Comparison of ENCODE assay signal across 20 cellular contexts in genomic region chr11:35751664-35752061, GRCh38.
A peak's percentile ranks its signal among the peaks of the same experiment; 100 is the strongest.
DNase-seq lines count a peak whose midpoint lies in the region; ATAC-seq and TF ChIP-seq lines count a peak whose summit lies in the region.
"Had no signal": no experiment of that assay in that cellular context is flagged by ENCODE, and none has a peak within 500 bp of the region (broad histone marks: within the 10 kb centered on the region; RNA-seq: fewer than 3 reads in every experiment).

No MANE protein-coding gene starts in this region.

- H3K36me3 Mint-ChIP-seq in activated CD4-positive, alpha-beta memory T cell treated with anti-CD3 and anti-CD28 coated beads for 36 hours: peaks cover 22% of the 10 kb centered on the region

- no peaks in the 10 kb centered on the region for H3K9me3 ChIP-seq in mucosa of descending colon
- H3K9me3 ChIP-seq: thoracic aorta had no signal

- no peaks in the 10 kb centered on the region for H3K4me1 Mint-ChIP-seq in activated CD4-positive, alpha-beta memory T cell treated with anti-CD3 and anti-CD28 coated beads for 36 hours (ENCODE audit: low read depth)

- POLR2A ChIA-PET in activated CD4-positive, alpha-beta memory T cell treated with anti-CD3 and anti-CD28 coated beads for 36 hours (lab: Charles Lee): no interaction called here

- TF ChIP-seq CTCF in mucosa of descending colon (IDR thresholded peaks at IDR 0.05): no peak

- ATAC-seq in mucosa of descending colon (peak; percentile 71), HG02623 (IDR thresholded peaks at IDR 0.05; ENCODE audit: unreplicated experiment) (no peak)
- ATAC-seq: activated CD4-positive, CD25-positive, alpha-beta regulatory T cell treated with anti-CD3 and anti-CD28 coated beads, Interleukin-2, amount 50 U/mL, for 24 hours; activated naive CD4-positive, alpha-beta T cell treated with anti-CD3 and anti-CD28 coated beads, Interleukin-2, amount 50 U/mL, for 72 hours; stimulated activated memory B cell treated with anti-CD40 and anti-IgM and Interleukin-4, amounts not matched to agents 10 μg/mL and 1 μg/mL and 100 μg/mL, for 72 hours had no signal

- no peaks in the 10 kb centered on the region for H3K36me3 ChIP-seq in mucosa of descending colon (ENCODE audit: low read depth)
- H3K36me3 ChIP-seq: heart right ventricle, thoracic aorta had no signal

- no peaks in the 10 kb centered on the region for H3K27me3 Mint-ChIP-seq in activated CD4-positive, alpha-beta memory T cell treated with anti-CD3 and anti-CD28 coated beads for 36 hours
- H3K27me3 Mint-ChIP-seq: CD4-positive, alpha-beta memory T cell; naive B cell; stimulated activated memory B cell treated with anti-CD40 and anti-IgM and Interleukin-4, amounts not matched to agents 10 μg/mL and 1 μg/mL and 100 μg/mL, for 72 hours had no signal

- H3K27ac Mint-ChIP-seq in activated CD4-positive, alpha-beta memory T cell treated with anti-CD3 and anti-CD28 coated beads for 36 hours: no peak overlapping the region
- H3K27ac Mint-ChIP-seq: activated T-helper 1 cell treated with anti-CD3 and anti-CD28 coated beads, Interleukin-12 subunit alpha, Interleukin-12 subunit beta, Interleukin-2, Interleukin-4 antibody, amounts not matched to agents 30 ng/mL and 10 ng/mL and 1 ng/mL, durations not matched to agents 14 hours and 24 hours and 36 hours; stimulated activated memory B cell treated with anti-CD40 and anti-IgM and Interleukin-4, amounts not matched to agents 10 μg/mL and 1 μg/mL and 100 μg/mL, for 72 hours had no signal

- H3K4me1 ChIP-seq in mucosa of descending colon (ENCODE audit: low read depth): peaks cover 3% of the 10 kb centered on the region
- H3K4me1 ChIP-seq: parathyroid adenoma had no signal

- H3K27ac ChIP-seq in epithelial cell of prostate: peak overlapping the region; percentile 74
- H3K27ac ChIP-seq: heart right ventricle, parathyroid adenoma, thoracic aorta had no signal

- CTCF ChIA-PET in activated CD4-positive, alpha-beta memory T cell treated with anti-CD3 and anti-CD28 coated beads for 36 hours (lab: Charles Lee): no interaction called here

- intact Hi-C loops in mucosa of descending colon (cut with DNase I, micrococcal nuclease): no loop called here
- intact Hi-C loops in activated CD4-positive, alpha-beta memory T cell treated with anti-CD3 and anti-CD28 coated beads for 36 hours (cut with micrococcal nuclease): no loop called here

- no peak overlapping the region for H3K4me3 Mint-ChIP-seq in activated CD4-positive, alpha-beta memory T cell treated with anti-CD3 and anti-CD28 coated beads for 36 hours
- H3K4me3 Mint-ChIP-seq: activated T-helper 1 cell treated with anti-CD3 and anti-CD28 coated beads, Interleukin-12 subunit alpha, Interleukin-12 subunit beta, Interleukin-2, Interleukin-4 antibody, amounts not matched to agents 30 ng/mL and 10 ng/mL and 1 ng/mL, durations not matched to agents 14 hours and 24 hours and 36 hours; CD4-positive, alpha-beta memory T cell; naive B cell; stimulated activated memory B cell treated with anti-CD40 and anti-IgM and Interleukin-4, amounts not matched to agents 10 μg/mL and 1 μg/mL and 100 μg/mL, for 72 hours had no signal

- DNase-seq in ELR (ENCODE audit: low read depth): peak; percentile 33
- peak; percentile 51 for DNase-seq in NCI-H748 (lab: John Stamatoyannopoulos, UW; ENCODE audit: unreplicated experiment)
- DNase-seq in epithelial cell of prostate (ENCODE audit: low read depth, low spot score): no peak
- DNase-seq in mucosa of descending colon: no peak
- DNase-seq in activated CD4-positive, alpha-beta memory T cell treated with anti-CD3 and anti-CD28 coated beads for 36 hours: no peak
- DNase-seq in SIG-M5 treated with dmso at 0.1 percent for 504 hours (lab: John Stamatoyannopoulos, UW; ENCODE audit: unreplicated experiment): no peak
- DNase-seq: activated CD8-positive, alpha-beta memory T cell treated with anti-CD3 and anti-CD28 coated beads for 24 hours; CD4-positive, alpha-beta memory T cell; H7; heart right ventricle; naive B cell; NCI-H1105; SW 1271 had no signal

- H3K4me3 ChIP-seq in mucosa of descending colon: no peak overlapping the region
- H3K4me3 ChIP-seq: heart right ventricle, thoracic aorta had no signal

- H3K9me3 Mint-ChIP-seq in activated CD4-positive, alpha-beta memory T cell treated with anti-CD3 and anti-CD28 coated beads for 36 hours: peaks cover 9% of the 10 kb centered on the region
- H3K9me3 Mint-ChIP-seq: activated naive CD4-positive, alpha-beta T cell treated with anti-CD3 and anti-CD28 coated beads, Interleukin-2, amount 50 U/mL, for 72 hours; activated T-helper 1 cell treated with anti-CD3 and anti-CD28 coated beads, Interleukin-12 subunit alpha, Interleukin-12 subunit beta, Interleukin-2, Interleukin-4 antibody, amounts not matched to agents 30 ng/mL and 10 ng/mL and 1 ng/mL, durations not matched to agents 14 hours and 24 hours and 36 hours; stimulated activated memory B cell treated with anti-CD40 and anti-IgM and Interleukin-4, amounts not matched to agents 10 μg/mL and 1 μg/mL and 100 μg/mL, for 72 hours had no signal

Comparison
In these comparisons a context has a peak if more than half of its experiments do, and no peak if none do; other contexts are left out.
1. DNase-seq: peak in ELR (single experiment) and NCI-H748 (single experiment); none in epithelial cell of prostate (single experiment), mucosa of descending colon (0 of 3), activated CD4-positive, alpha-beta memory T cell treated with anti-CD3 and anti-CD28 coated beads for 36 hours (single experiment) and SIG-M5 treated with dmso at 0.1 percent for 504 hours (single experiment).